In the genomic region with DNA sequence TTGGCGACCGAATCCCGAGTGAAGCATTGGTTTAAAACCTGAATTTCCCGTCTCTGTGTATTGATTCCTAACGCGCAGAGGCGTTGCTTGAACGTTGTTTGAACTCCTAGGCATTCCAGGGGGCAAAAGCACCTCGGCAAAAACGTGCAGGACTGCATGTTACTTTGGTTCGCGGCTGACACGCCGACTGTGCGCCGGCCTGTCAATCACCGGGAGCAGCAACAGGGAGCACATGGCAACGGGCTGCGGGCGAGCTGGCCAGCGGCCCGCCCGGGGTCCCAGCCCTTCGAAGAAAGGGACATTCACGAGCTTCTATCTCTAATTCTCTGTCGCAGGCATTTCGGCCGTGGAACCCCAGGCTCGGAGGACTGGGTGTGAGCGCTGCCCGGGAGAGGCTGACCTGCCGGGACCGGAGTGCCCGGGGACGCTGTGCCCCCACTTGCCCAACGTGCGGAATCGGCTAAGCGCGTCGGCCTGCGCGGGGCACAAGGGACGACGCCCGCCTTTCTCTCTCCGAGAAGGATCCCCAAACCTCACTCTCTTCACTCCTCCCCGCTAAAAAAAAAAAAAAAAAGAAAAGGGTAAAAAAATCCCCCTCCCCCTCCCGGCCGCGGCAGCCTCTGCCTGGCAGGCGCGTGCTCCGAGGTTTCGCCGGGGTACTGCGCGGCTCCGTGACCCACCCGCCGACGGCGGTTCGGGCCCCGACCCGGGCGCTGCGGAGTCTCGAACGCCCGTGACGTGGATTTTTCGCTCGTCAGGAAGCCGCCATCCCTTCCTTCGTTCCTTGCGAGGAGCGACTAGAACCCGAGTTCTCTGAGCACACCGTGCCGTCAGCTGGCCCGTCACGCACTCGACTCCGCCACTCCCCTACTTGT, we compare ENCODE assay signal across 8 cellular contexts. TPM values are rescaled to one million over a fixed set of nuclear protein-coding genes. Genes with fewer than 3 reads are reported as not detected.
DNase-seq lines count a peak whose midpoint lies in the region; ATAC-seq, FAIRE-seq and TF ChIP-seq lines count a peak whose summit lies in the region.

No MANE protein-coding gene starts in this region.

- peak; percentile 9 for ATAC-seq in GM21619 (IDR thresholded peaks at IDR 0.05; ENCODE audit: unreplicated experiment)
- peak; percentile 42 for ATAC-seq in T-helper 17 cell

- H3K27ac Mint-ChIP-seq in Calu3 (ENCODE audit: unreplicated experiment) (peak overlapping the region; percentile 87), T-helper 17 cell (peak overlapping the region; percentile 89)

- H3K36me3 Mint-ChIP-seq in Calu3 (ENCODE audit: insufficient read depth, unreplicated experiment) = peaks cover 51% of the 10 kb centered on the region
- H3K36me3 Mint-ChIP-seq in T-helper 17 cell (ENCODE audit: low read depth) = peaks cover 2% of the 10 kb centered on the region

- no peak for FAIRE-seq in kidney (lab: Jason Lieb, UNC)

- 2% methylated on average over 39 of the region's 85 CpGs for WGBS in mammary epithelial cell (ENCODE audit: low coverage, missing lambda C conversion rate)

- DNase-seq in Calu3 = peak; percentile 68
- DNase-seq in T-helper 17 cell = peak; percentile 19 to 24 (median 22)
- peak; percentile 65 for DNase-seq in mammary epithelial cell
- DNase-seq in kidney = peak; percentile 83
- DNase-seq in stimulated activated CD4-positive, alpha-beta T cell treated with anti-CD3 and anti-CD28 coated beads, Interleukin-15, amount 100 ng/mL, for 24 hours = peak; percentile 70
- DNase-seq in DMS79 treated with DMSO at 0.1 percent for 48 hours (lab: John Stamatoyannopoulos, UW) = no peak

- H3K4me3 ChIP-seq in KMS-11 (IDR thresholded peaks at IDR 0.05; ENCODE audit: insufficient read depth, low read depth, low read length) (no peak overlapping the region), mammary epithelial cell (replicated peaks in 1 of 3; ENCODE audit: insufficient read depth in 1 of 3, low read depth in 2 of 3, low read length in 3 of 3) (peak overlapping the region; percentile 56 to 79 (median 64)), kidney (ENCODE audit: low read length in 2 of 2) (peak overlapping the region; percentile 93 to 99)

- in situ Hi-C loops in mammary epithelial cell (cut with MboI; ENCODE audit: low sequenced_read_pairs in 2 of 2) = loop anchor here in 1 of 2 donors (5.0 to 25.0 kb wide), 3 partner anchors 255 to 715 kb away; no protein-coding TSS in a partner anchor

- H3K9me3 ChIP-seq in T-helper 17 cell (ENCODE audit: control insufficient read depth, low read length, poor library complexity, severe bottlenecking) (no peaks in the 10 kb centered on the region), mammary epithelial cell (replicated peaks; ENCODE audit: insufficient read depth, low read length) (no peaks in the 10 kb centered on the region), kidney (ENCODE audit: control insufficient read depth in 1 of 2, low read length in 2 of 2) (no peaks in the 10 kb centered on the region)

- CTCF ChIA-PET in Calu3 (lab: Charles Lee) = interaction anchor here (1.4 kb wide), 1 partner anchor 190 kb away, joined by 3 read pairs; no protein-coding TSS in a partner anchor
- CTCF ChIA-PET in mammary epithelial cell (lab: Charles Lee; ENCODE audit: low non-redundant PET) = interaction anchor here (0.6 kb wide), 2 partner anchors 168 to 306 kb away, joined by 5 to 6 read pairs; no protein-coding TSS in a partner anchor

- H3K36me3 ChIP-seq in KMS-11 (ENCODE audit: insufficient read depth) (peaks cover 4% of the 10 kb centered on the region; the same call in 1 of the 2 replicates), mammary epithelial cell (ENCODE audit: insufficient read depth, low read length) (peaks cover 2% of the 10 kb centered on the region), kidney (ENCODE audit: control insufficient read depth in 1 of 2, insufficient read depth in 2 of 2, low read length in 2 of 2) (peaks cover 5 to 7% of the 10 kb centered on the region in 2 donors)

- no TSS peak for BruUV-seq in Calu3 (replicated peaks; lab: Mats Ljungman, UMichigan)
- no TSS peak for BruUV-seq in mammary epithelial cell (replicated peaks; lab: Mats Ljungman, UMichigan)

- no peaks in the 10 kb centered on the region for H3K27me3 ChIP-seq in KMS-11 (ENCODE audit: insufficient read depth, low read depth)
- H3K27me3 ChIP-seq in mammary epithelial cell (ENCODE audit: insufficient read depth, low read length) = no peaks in the 10 kb centered on the region

- no peaks in the 10 kb centered on the region for H3K27me3 Mint-ChIP-seq in Calu3 (ENCODE audit: unreplicated experiment)
- H3K27me3 Mint-ChIP-seq in T-helper 17 cell = peaks cover 10% of the 10 kb centered on the region

- H3K4me1 ChIP-seq in KMS-11 (ENCODE audit: low read depth, poor library complexity, severe bottlenecking) = peaks cover 23% of the 10 kb centered on the region
- peaks cover 13% of the 10 kb centered on the region for H3K4me1 ChIP-seq in mammary epithelial cell (ENCODE audit: insufficient read depth, low read length)
- H3K4me1 ChIP-seq in kidney (ENCODE audit: control insufficient read depth in 1 of 2, insufficient read depth in 1 of 2, low read depth in 1 of 2, low read length in 2 of 2) = peaks cover 1 to 6% of the 10 kb centered on the region in 2 donors

- H3K27ac ChIP-seq in KMS-11 (peak overlapping the region; percentile 75), mammary epithelial cell (ENCODE audit: insufficient read depth, low read depth, low read length) (peak overlapping the region; percentile 59), kidney (ENCODE audit: low read depth in 2 of 2, low read length in 2 of 2) (peak overlapping the region; percentile 88)

- peaks cover 16% of the 10 kb centered on the region for H3K4me1 Mint-ChIP-seq in Calu3 (ENCODE audit: low read depth, unreplicated experiment)
- H3K4me1 Mint-ChIP-seq in T-helper 17 cell = peaks cover 14% of the 10 kb centered on the region

- H3K4me3 Mint-ChIP-seq in Calu3 (ENCODE audit: low read depth, unreplicated experiment) = peak overlapping the region; percentile 82
- H3K4me3 Mint-ChIP-seq in T-helper 17 cell = peak overlapping the region; percentile 91

- H3K79me2 ChIP-seq in KMS-11 (ENCODE audit: insufficient read depth, low read depth) = peaks cover 35% of the 10 kb centered on the region
- H3K79me2 ChIP-seq in mammary epithelial cell (ENCODE audit: insufficient read depth, low read length) = peaks cover 37% of the 10 kb centered on the region

- H4K20me1 ChIP-seq in KMS-11 (ENCODE audit: insufficient read depth) (no peaks in the 10 kb centered on the region), mammary epithelial cell (ENCODE audit: insufficient read depth, low read length) (no peaks in the 10 kb centered on the region)

- H3K4me2 ChIP-seq in KMS-11 (peak overlapping the region; percentile 41), mammary epithelial cell (ENCODE audit: insufficient read depth, low read depth, low read length) (peak overlapping the region; percentile 94)

- H2AFZ ChIP-seq in KMS-11 (ENCODE audit: low read depth) (peak overlapping the region; percentile 63), mammary epithelial cell (ENCODE audit: low read depth, low read length) (peak overlapping the region; percentile 89)

- intact Hi-C loops in Calu3 (cut with micrococcal nuclease; ENCODE audit: unreplicated experiment) = loop anchor here (2.0 kb wide), 1 partner anchor 149 kb away; no protein-coding TSS in a partner anchor
- intact Hi-C loops in mammary epithelial cell (cut with micrococcal nuclease) = loop anchor here (1.0 to 10.0 kb wide), 7 partner anchors 85 to 865 kb away; no protein-coding TSS in a partner anchor
- intact Hi-C loops in kidney (cut with DNase I) = no loop called here

- H3K9ac ChIP-seq in KMS-11 = peak overlapping the region; percentile 90
- H3K9ac ChIP-seq in mammary epithelial cell (ENCODE audit: insufficient read depth, low read length) = peak overlapping the region; percentile 81
- H3K9ac ChIP-seq in kidney (ENCODE audit: low read length in 2 of 2) = peak overlapping the region; percentile 79 to 94

- no peak for TF ChIP-seq CTCF in Calu3 (IDR thresholded peaks at IDR 0.05; ENCODE audit: unreplicated experiment)
- TF ChIP-seq CTCF in KMS-11 (conservative IDR thresholded peaks at IDR 0.05; ENCODE audit: low read depth, low read length) = no peak; the same call in 1 of the 2 replicates
- TF ChIP-seq CTCF in mammary epithelial cell (conservative IDR thresholded peaks at IDR 0.05 in 1 of 2, IDR thresholded peaks at IDR 0.05 in 1 of 2; ENCODE audit: extremely low read depth in 1 of 2, insufficient read depth in 1 of 2, low read depth in 1 of 2, low read length in 2 of 2) = no peak
- TF ChIP-seq CTCF in kidney (IDR thresholded peaks at IDR 0.05; ENCODE audit: borderline replicate concordance, extremely low read depth, insufficient read depth) = no peak

- dilution Hi-C loops in mammary epithelial cell (cut with HindIII; ENCODE audit: low sequenced_read_pairs) = no loop called here

- H3K9me3 Mint-ChIP-seq in Calu3 (ENCODE audit: low read depth, unreplicated experiment) = no peaks in the 10 kb centered on the region

RNA-seq across cellular contexts. Expression of a gene that starts 0.9 kb away (rescaled TPM):
- total RNA-seq in Calu3 (2022) (38.5 and 45.5 TPM in 2 replicates), T-helper 17 cell (10 to 100 TPM; 17.2 to 18.2 TPM), mammary epithelial cell (1 to 10 TPM; 4.8 to 8.2 TPM), kidney (134 TPM)
- polyA plus RNA-seq in mammary epithelial cell (2.9 TPM), kidney (ENCODE audit: insufficient read depth, low read depth, low replicate concordance) (18.3 TPM)
- polyA minus RNA-seq in mammary epithelial cell = 5.5 TPM
